ENCODE assay signal across 18 cellular contexts in the genomic region with DNA sequence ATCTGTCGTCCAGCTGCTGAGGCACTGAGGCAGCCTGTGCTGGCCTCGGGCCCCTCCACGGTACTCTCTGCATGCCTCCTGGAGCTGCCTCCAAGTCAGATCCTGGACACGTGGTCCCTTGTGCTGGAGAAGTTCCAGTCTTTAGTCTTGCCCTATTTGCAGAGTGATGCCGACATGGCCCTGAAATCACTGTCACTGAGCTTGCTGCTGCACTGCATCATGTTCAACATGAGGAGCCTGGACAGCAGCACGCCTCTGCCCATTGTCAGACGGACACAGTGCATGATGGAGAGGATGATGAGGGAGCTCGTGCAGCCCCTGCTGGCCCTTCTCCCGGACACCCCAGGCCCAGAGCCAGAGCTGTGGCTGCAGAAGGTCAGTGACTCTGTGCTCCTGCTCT. TPM values are rescaled to one million over a fixed set of nuclear protein-coding genes. Genes with fewer than 3 reads are reported as not detected.
DNase-seq lines count a peak whose midpoint lies in the region; ATAC-seq, FAIRE-seq and TF ChIP-seq lines count a peak whose summit lies in the region.
"Had no signal": no experiment of that assay in that cellular context is flagged by ENCODE, and none has a peak within 500 bp of the region (broad histone marks: within the 10 kb centered on the region; RNA-seq: fewer than 3 reads in every experiment).

No MANE protein-coding gene starts in this region.

- FAIRE-seq in GM12878 (lab: Jason Lieb, UNC) = no peak
- FAIRE-seq: GM19239, H54 had no signal

- no peak overlapping the region for H3K9ac ChIP-seq in GM12878 (ENCODE audit: control insufficient read depth, insufficient read depth, low read length)

- in situ Hi-C loops in GM12878 (cut with MboI) = no loop called here

- SMC1A ChIA-PET in GM12878 (lab: Charles Lee; ENCODE audit: uncharacterized antibody, unreplicated experiment) = no interaction called here

- CTCF ChIA-PET in GM12878 (lab: Yijun Ruan, JAX) = no interaction called here

- 98% methylated on average over 9 of the region's 9 CpGs for WGBS in GM12878 (ENCODE audit: insufficient coverage, insufficient replicate concordance, low lambda C conversion rate, missing lambda C conversion rate)
- 85 to 91% (median 88%) methylated on average over 6 to 9 of the region's 9 CpGs for WGBS in adrenal gland, 4 donors

- TF ChIP-seq CTCF in right atrium auricular region (IDR thresholded peaks at IDR 0.05) (no peak), GM12878 (IDR thresholded peaks at IDR 0.05 in 2 of 3, conservative IDR thresholded peaks at IDR 0.05 in 1 of 3; ENCODE audit: control insufficient read depth in 2 of 3, extremely low read depth in 1 of 3, insufficient read depth in 1 of 3, low read depth in 3 of 3, low read length in 3 of 3) (no peak), left ventricle myocardium inferior (IDR thresholded peaks at IDR 0.05; ENCODE audit: borderline replicate concordance) (no peak), upper lobe of right lung (IDR thresholded peaks at IDR 0.05) (no peak), adrenal gland (IDR thresholded peaks at IDR 0.05) (no peak), BE2C (IDR thresholded peaks at IDR 0.05; ENCODE audit: low read depth, low read length) (no peak)

- peaks cover 18% of the 10 kb centered on the region for H3K79me2 ChIP-seq in GM12878 (ENCODE audit: control insufficient read depth, insufficient read depth, low read length)

- H3K4me1 ChIP-seq in right atrium auricular region (peaks cover 0 to 3% of the 10 kb centered on the region in 2 donors), GM12878 (ENCODE audit: control insufficient read depth, insufficient read depth, low read length) (no peaks in the 10 kb centered on the region), left ventricle myocardium inferior (peaks cover 13% of the 10 kb centered on the region), upper lobe of right lung (no peaks in the 10 kb centered on the region), adrenal gland (replicated peaks in 1 of 2) (no peaks in the 10 kb centered on the region), BE2C (no peaks in the 10 kb centered on the region)

- H3K27me3 ChIP-seq in right atrium auricular region (no peaks in the 10 kb centered on the region), GM12878 (replicated peaks in 1 of 2; ENCODE audit: control insufficient read depth in 2 of 2, insufficient read depth in 2 of 2, low read length in 1 of 2) (no peaks in the 10 kb centered on the region), left ventricle myocardium inferior (ENCODE audit: low read depth) (no peaks in the 10 kb centered on the region), upper lobe of right lung (no peaks in the 10 kb centered on the region), adrenal gland (no peaks in the 10 kb centered on the region), BE2C (no peaks in the 10 kb centered on the region)

- H3K27ac ChIP-seq in right atrium auricular region (no peak overlapping the region), GM12878 (ENCODE audit: control insufficient read depth, insufficient read depth) (no peak overlapping the region), left ventricle myocardium inferior (replicated peaks) (peak overlapping the region; percentile 0), upper lobe of right lung (no peak overlapping the region), adrenal gland (no peak overlapping the region)
- H3K27ac ChIP-seq: HL-60 had no signal

- RAD21 ChIA-PET in GM12878 (lab: Charles Lee; ENCODE audit: unreplicated experiment) = no interaction called here

- H4K20me1 ChIP-seq in GM12878 (ENCODE audit: control insufficient read depth, insufficient read depth) = no peaks in the 10 kb centered on the region; the same call in 1 of the 2 replicates

- ATAC-seq in Right ventricle myocardium superior (ENCODE audit: poor library complexity) = peak; percentile 70
- no peak for ATAC-seq in GM12878
- peak; percentile 22 for ATAC-seq in upper lobe of right lung
- ATAC-seq: GM23338 had no signal

- peaks cover 42% of the 10 kb centered on the region for H3K36me3 ChIP-seq in right atrium auricular region
- H3K36me3 ChIP-seq in GM12878 (ENCODE audit: control insufficient read depth in 2 of 2, insufficient read depth in 2 of 2, low read length in 1 of 2) = peaks cover 27% of the 10 kb centered on the region in 2 experiments
- peaks cover 51% of the 10 kb centered on the region for H3K36me3 ChIP-seq in left ventricle myocardium inferior
- H3K36me3 ChIP-seq in upper lobe of right lung = peaks cover 59% of the 10 kb centered on the region
- H3K36me3 ChIP-seq in adrenal gland (replicated peaks in 1 of 2) = peaks cover 0 to 40% of the 10 kb centered on the region in 2 donors
- peaks cover 85% of the 10 kb centered on the region for H3K36me3 ChIP-seq in BE2C

- no peak overlapping the region for H3K4me2 ChIP-seq in GM12878 (ENCODE audit: control insufficient read depth, insufficient read depth)
- H3K4me2 ChIP-seq: GM23338 had no signal

- BruUV-seq in GM12878 (replicated peaks; lab: Mats Ljungman, UMichigan) = no TSS peak

- POLR2A ChIA-PET in GM12878 (lab: Charles Lee) = no interaction called here

- no peaks in the 10 kb centered on the region for H3K9me3 ChIP-seq in right atrium auricular region
- H3K9me3 ChIP-seq in GM12878 (replicated peaks; ENCODE audit: control insufficient read depth, insufficient read depth, low read length) = no peaks in the 10 kb centered on the region
- H3K9me3 ChIP-seq in left ventricle myocardium inferior (replicated peaks) = no peaks in the 10 kb centered on the region
- no peaks in the 10 kb centered on the region for H3K9me3 ChIP-seq in upper lobe of right lung
- no peaks in the 10 kb centered on the region for H3K9me3 ChIP-seq in adrenal gland (replicated peaks in 1 of 3)
- no peaks in the 10 kb centered on the region for H3K9me3 ChIP-seq in BE2C

- DNase-seq in Right ventricle myocardium superior (no peak), right atrium auricular region (ENCODE audit: low spot score) (no peak), GM12878 (ENCODE audit: low read depth, low spot score) (no peak), left ventricle myocardium inferior (no peak), upper lobe of right lung (no peak), adrenal gland (no peak), BE2C (no peak)
- DNase-seq: CD4-positive, CD25-positive, alpha-beta regulatory T cell; CD8-positive, alpha-beta memory T cell; COR-L47; DMS 273 treated with DMSO at 0.1 percent for 48 hours; DMS79; GF-D8; HCEC 1CT had no signal

- no peak for TF ChIP-seq RAD21 in GM12878 (IDR thresholded peaks at IDR 0.05; ENCODE audit: insufficient read depth, low read depth, low read length)

- no peak overlapping the region for H2AFZ ChIP-seq in GM12878 (ENCODE audit: control insufficient read depth, low read depth, low read length)
- H2AFZ ChIP-seq: GM23338 had no signal

- TF ChIP-seq POLR2A in GM12878 (IDR thresholded peaks at IDR 0.05; ENCODE audit: low read depth, low read length) = peak; percentile 20; the same call in 1 of the 2 replicates
- TF ChIP-seq POLR2A in adrenal gland (IDR thresholded peaks at IDR 0.05) = no peak

- TF ChIP-seq EP300 in GM12878 (IDR thresholded peaks at IDR 0.05; ENCODE audit: borderline replicate concordance in 1 of 2, control insufficient read depth in 1 of 2, low read depth in 2 of 2, low read length in 2 of 2) = no peak

- no peak overlapping the region for H3K4me3 ChIP-seq in right atrium auricular region
- no peak overlapping the region for H3K4me3 ChIP-seq in GM12878
- no peak overlapping the region for H3K4me3 ChIP-seq in left ventricle myocardium inferior
- H3K4me3 ChIP-seq in upper lobe of right lung = no peak overlapping the region
- no peak overlapping the region for H3K4me3 ChIP-seq in adrenal gland
- H3K4me3 ChIP-seq in BE2C (ENCODE audit: low read depth, low read length) = no peak overlapping the region
- H3K4me3 ChIP-seq: GM23338 had no signal

- intact Hi-C loops in Right ventricle myocardium superior (cut with DNase I) (no loop called here), GM12878 (cut with micrococcal nuclease; ENCODE audit: unreplicated experiment) (no loop called here), left ventricle myocardium inferior (cut with micrococcal nuclease) (no loop called here), upper lobe of right lung (cut with DNase I) (no loop called here), adrenal gland (cut with DNase I) (no loop called here)

RNA-seq across cellular contexts. Expression of gene URB2, which starts 10.0 kb away (rescaled TPM):
- 3.2 TPM for total RNA-seq in Right ventricle myocardium superior
- total RNA-seq in right atrium auricular region = 1 to 10 TPM; 4.5 to 7.1 TPM
- 26.6 and 28.7 TPM in 2 replicates for total RNA-seq in GM12878 (2013; cell fraction: nucleolus; rRNA removed)
- total RNA-seq in GM12878 (2014; rRNA removed) = 22.3 and 22.9 TPM in 2 replicates
- 16.6 and 18.4 TPM in 2 replicates for total RNA-seq in GM12878 (2014; rRNA removed; fragmentation: Illumina TruSeq; extraction: Trizol)
- 22.3 and 24.0 TPM in 2 replicates for total RNA-seq in GM12878 (2021)
- 4.6 TPM for polyA plus RNA-seq in GM12878 (2011; ENCODE audit: low read depth)
- 9.6 and 13.6 TPM in 2 replicates for polyA plus RNA-seq in GM12878 (2011; rRNA removed)
- 12.8 and 15.0 TPM in 2 replicates for polyA plus RNA-seq in GM12878 (2011; cell fraction: cytosol; rRNA removed)
- polyA plus RNA-seq in GM12878 (2011; cell fraction: nucleus; rRNA removed) = 12.9 and 15.1 TPM in 2 replicates
- polyA plus RNA-seq in GM12878 (2012) = 5.8 and 6.1 TPM in 2 replicates
- 12.2 and 14.3 TPM in 2 replicates for polyA plus RNA-seq in GM12878 (2014; fragmentation: Illumina TruSeq; extraction: Trizol)
- 1 to 10 TPM; 2.7 to 3.6 TPM for polyA plus RNA-seq in GM12878 (2014; fragmentation: Nextera tagmentation; extraction: Ambion mirVana)
- polyA plus RNA-seq in GM12878 (2014; rRNA removed) = 15.5 and 16.2 TPM in 2 replicates
- 10 to 100 TPM; 18.4 to 19.6 TPM for polyA plus RNA-seq in GM12878 (2016; fragmentation: Nextera tagmentation; extraction: Ambion mirVana)
- polyA minus RNA-seq in GM12878 (2011; rRNA and poly(A)+ RNA removed) = 31.2 and 33.8 TPM in 2 replicates
- 10.6 and 11.2 TPM in 2 replicates for polyA minus RNA-seq in GM12878 (2011; cell fraction: cytosol; rRNA and poly(A)+ RNA removed)
- polyA minus RNA-seq in GM12878 (2011; cell fraction: nucleus; rRNA and poly(A)+ RNA removed) = 14.6 and 32.5 TPM in 2 replicates
- 3.5 TPM for total RNA-seq in left ventricle myocardium inferior
- total RNA-seq in upper lobe of right lung = 8.4 TPM
- total RNA-seq in adrenal gland = 10 to 100 TPM in 1 of 8 donors, 1 to 10 TPM in 7; 4.4 to 10.8 (median 8.1) TPM
- polyA plus RNA-seq in adrenal gland = 1 to 10 TPM; 2.3 to 4.6 (median 2.6) TPM
- 25.3 TPM for polyA plus RNA-seq in BE2C (2012; ENCODE audit: insufficient read depth, insufficient read length, low read depth)

RNA-seq across cellular contexts. Expression of gene TAF5L, which starts 10.1 kb away (rescaled TPM):
- total RNA-seq in Right ventricle myocardium superior (9.0 TPM), right atrium auricular region (10 to 100 TPM in 1 of 2 donors, 1 to 10 TPM in 1; 8.6 to 12.7 TPM), GM12878 (2014; rRNA removed) (18.9 and 25.7 TPM in 2 replicates), GM12878 (2014; rRNA removed; fragmentation: Illumina TruSeq; extraction: Trizol) (19.2 and 19.5 TPM in 2 replicates), GM12878 (2021) (24.8 and 26.2 TPM in 2 replicates), left ventricle myocardium inferior (9.3 TPM), upper lobe of right lung (22.1 TPM), adrenal gland (10 to 100 TPM in 4 of 8 donors, 1 to 10 TPM in 4; 7.8 to 16.0 (median 9.9) TPM)
- 25.4 and 25.6 TPM in 2 replicates for total RNA-seq in GM12878 (2013; cell fraction: nucleolus; rRNA removed)
- 10.4 TPM for polyA plus RNA-seq in GM12878 (2011; ENCODE audit: low read depth)
- polyA plus RNA-seq in GM12878 (2011; rRNA removed) (20.4 and 24.5 TPM in 2 replicates), GM12878 (2014; fragmentation: Illumina TruSeq; extraction: Trizol) (21.4 and 26.1 TPM in 2 replicates), GM12878 (2014; fragmentation: Nextera tagmentation; extraction: Ambion mirVana) (1 to 10 TPM; 1.1 to 1.3 TPM), GM12878 (2014; rRNA removed) (22.0 and 23.8 TPM in 2 replicates), GM12878 (2016; fragmentation: Nextera tagmentation; extraction: Ambion mirVana) (1 to 10 TPM; 2.4 to 3.7 TPM), adrenal gland (10 to 100 TPM in 1 of 3 donors, 1 to 10 TPM in 2; 5.4 to 14.1 (median 7.2) TPM)
- polyA plus RNA-seq in GM12878 (2011; cell fraction: cytosol; rRNA removed) = 23.1 and 24.5 TPM in 2 replicates
- 21.6 and 22.7 TPM in 2 replicates for polyA plus RNA-seq in GM12878 (2011; cell fraction: nucleus; rRNA removed)
- polyA plus RNA-seq in GM12878 (2012) = 12.5 and 19.1 TPM in 2 replicates
- 30.9 and 37.3 TPM in 2 replicates for polyA minus RNA-seq in GM12878 (2011; rRNA and poly(A)+ RNA removed)
- polyA minus RNA-seq in GM12878 (2011; cell fraction: cytosol; rRNA and poly(A)+ RNA removed) = 7.4 and 11.3 TPM in 2 replicates
- 13.7 and 35.4 TPM in 2 replicates for polyA minus RNA-seq in GM12878 (2011; cell fraction: nucleus; rRNA and poly(A)+ RNA removed)
- polyA plus RNA-seq in BE2C (2012; ENCODE audit: insufficient read depth, insufficient read length, low read depth) = 53.5 TPM
